ENCODE assay signal across 2 cellular contexts in the genomic region with DNA sequence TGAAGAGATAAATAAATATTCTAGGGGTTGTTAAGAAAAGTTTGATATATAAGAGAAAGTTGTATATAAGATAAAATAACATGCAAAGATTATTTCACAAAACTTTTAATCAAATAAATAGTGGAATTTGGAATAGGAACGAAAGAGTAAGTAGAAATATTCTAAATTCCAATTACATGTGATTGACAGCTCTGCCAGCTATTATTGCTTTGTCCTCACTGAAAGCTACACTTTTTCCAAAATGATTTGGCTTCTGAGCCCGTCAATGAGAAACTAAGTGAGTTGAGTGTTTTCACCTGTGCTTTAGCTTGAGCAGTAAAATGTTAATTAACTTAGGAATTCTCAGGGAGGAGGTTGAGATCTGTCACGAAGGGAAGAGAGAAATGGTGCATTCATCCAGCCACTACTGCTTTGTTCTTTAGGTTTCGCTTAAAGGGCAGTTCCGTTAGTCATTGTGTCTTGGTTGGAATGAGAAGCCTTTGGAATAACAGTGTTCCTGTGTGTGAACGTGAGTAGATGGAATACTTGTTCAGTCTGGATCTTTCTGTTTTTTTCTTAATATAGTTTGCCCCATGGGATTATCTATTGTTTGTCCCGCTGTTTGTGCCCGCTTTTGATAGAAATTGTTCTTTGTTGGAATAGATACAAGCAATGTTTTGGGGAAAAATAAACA.
TF ChIP-seq lines count a peak whose summit lies in the region.

No MANE protein-coding gene starts in this region.

TF ChIP-seq in H1, 55 proteins besides CTCF, POLR2A, EP300 and RAD21:
- TF ChIP-seq, protein P1, sequence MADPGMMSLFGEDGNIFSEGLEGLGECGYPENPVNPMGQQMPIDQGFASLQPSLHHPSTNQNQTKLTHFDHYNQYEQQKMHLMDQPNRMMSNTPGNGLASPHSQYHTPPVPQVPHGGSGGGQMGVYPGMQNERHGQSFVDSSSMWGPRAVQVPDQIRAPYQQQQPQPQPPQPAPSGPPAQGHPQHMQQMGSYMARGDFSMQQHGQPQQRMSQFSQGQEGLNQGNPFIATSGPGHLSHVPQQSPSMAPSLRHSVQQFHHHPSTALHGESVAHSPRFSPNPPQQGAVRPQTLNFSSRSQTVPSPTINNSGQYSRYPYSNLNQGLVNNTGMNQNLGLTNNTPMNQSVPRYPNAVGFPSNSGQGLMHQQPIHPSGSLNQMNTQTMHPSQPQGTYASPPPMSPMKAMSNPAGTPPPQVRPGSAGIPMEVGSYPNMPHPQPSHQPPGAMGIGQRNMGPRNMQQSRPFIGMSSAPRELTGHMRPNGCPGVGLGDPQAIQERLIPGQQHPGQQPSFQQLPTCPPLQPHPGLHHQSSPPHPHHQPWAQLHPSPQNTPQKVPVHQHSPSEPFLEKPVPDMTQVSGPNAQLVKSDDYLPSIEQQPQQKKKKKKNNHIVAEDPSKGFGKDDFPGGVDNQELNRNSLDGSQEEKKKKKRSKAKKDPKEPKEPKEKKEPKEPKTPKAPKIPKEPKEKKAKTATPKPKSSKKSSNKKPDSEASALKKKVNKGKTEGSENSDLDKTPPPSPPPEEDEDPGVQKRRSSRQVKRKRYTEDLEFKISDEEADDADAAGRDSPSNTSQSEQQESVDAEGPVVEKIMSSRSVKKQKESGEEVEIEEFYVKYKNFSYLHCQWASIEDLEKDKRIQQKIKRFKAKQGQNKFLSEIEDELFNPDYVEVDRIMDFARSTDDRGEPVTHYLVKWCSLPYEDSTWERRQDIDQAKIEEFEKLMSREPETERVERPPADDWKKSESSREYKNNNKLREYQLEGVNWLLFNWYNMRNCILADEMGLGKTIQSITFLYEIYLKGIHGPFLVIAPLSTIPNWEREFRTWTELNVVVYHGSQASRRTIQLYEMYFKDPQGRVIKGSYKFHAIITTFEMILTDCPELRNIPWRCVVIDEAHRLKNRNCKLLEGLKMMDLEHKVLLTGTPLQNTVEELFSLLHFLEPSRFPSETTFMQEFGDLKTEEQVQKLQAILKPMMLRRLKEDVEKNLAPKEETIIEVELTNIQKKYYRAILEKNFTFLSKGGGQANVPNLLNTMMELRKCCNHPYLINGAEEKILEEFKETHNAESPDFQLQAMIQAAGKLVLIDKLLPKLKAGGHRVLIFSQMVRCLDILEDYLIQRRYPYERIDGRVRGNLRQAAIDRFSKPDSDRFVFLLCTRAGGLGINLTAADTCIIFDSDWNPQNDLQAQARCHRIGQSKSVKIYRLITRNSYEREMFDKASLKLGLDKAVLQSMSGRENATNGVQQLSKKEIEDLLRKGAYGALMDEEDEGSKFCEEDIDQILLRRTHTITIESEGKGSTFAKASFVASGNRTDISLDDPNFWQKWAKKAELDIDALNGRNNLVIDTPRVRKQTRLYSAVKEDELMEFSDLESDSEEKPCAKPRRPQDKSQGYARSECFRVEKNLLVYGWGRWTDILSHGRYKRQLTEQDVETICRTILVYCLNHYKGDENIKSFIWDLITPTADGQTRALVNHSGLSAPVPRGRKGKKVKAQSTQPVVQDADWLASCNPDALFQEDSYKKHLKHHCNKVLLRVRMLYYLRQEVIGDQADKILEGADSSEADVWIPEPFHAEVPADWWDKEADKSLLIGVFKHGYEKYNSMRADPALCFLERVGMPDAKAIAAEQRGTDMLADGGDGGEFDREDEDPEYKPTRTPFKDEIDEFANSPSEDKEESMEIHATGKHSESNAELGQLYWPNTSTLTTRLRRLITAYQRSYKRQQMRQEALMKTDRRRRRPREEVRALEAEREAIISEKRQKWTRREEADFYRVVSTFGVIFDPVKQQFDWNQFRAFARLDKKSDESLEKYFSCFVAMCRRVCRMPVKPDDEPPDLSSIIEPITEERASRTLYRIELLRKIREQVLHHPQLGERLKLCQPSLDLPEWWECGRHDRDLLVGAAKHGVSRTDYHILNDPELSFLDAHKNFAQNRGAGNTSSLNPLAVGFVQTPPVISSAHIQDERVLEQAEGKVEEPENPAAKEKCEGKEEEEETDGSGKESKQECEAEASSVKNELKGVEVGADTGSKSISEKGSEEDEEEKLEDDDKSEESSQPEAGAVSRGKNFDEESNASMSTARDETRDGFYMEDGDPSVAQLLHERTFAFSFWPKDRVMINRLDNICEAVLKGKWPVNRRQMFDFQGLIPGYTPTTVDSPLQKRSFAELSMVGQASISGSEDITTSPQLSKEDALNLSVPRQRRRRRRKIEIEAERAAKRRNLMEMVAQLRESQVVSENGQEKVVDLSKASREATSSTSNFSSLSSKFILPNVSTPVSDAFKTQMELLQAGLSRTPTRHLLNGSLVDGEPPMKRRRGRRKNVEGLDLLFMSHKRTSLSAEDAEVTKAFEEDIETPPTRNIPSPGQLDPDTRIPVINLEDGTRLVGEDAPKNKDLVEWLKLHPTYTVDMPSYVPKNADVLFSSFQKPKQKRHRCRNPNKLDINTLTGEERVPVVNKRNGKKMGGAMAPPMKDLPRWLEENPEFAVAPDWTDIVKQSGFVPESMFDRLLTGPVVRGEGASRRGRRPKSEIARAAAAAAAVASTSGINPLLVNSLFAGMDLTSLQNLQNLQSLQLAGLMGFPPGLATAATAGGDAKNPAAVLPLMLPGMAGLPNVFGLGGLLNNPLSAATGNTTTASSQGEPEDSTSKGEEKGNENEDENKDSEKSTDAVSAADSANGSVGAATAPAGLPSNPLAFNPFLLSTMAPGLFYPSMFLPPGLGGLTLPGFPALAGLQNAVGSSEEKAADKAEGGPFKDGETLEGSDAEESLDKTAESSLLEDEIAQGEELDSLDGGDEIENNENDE (IDR thresholded peaks at IDR 0.05; ENCODE audit: insufficient replicate concordance, low read length), result no peak
- TF ChIP-seq MAFK (IDR thresholded peaks at IDR 0.05; ENCODE audit: low read depth, low read length), result no peak
- TF ChIP-seq TAF7 (optimal IDR thresholded peaks at IDR 0.05; ENCODE audit: borderline replicate concordance, low read depth, low read length), result peak; percentile 20
- no peak for TF ChIP-seq CEBPB (IDR thresholded peaks at IDR 0.05; ENCODE audit: low read depth, low read length)
- TF ChIP-seq GABPA (IDR thresholded peaks at IDR 0.05; ENCODE audit: borderline replicate concordance, insufficient read depth, low read length), result no peak

TF ChIP-seq in HepG2, 621 proteins besides CTCF, POLR2A, EP300 and RAD21:
- no peak for TF ChIP-seq ZNF33A (CRISPR knock-in tag; IDR thresholded peaks at IDR 0.05; ENCODE audit: borderline replicate concordance)
- TF ChIP-seq ZNF644 (CRISPR knock-in tag; IDR thresholded peaks at IDR 0.05; ENCODE audit: low read depth), result no peak
- TF ChIP-seq, protein P2, sequence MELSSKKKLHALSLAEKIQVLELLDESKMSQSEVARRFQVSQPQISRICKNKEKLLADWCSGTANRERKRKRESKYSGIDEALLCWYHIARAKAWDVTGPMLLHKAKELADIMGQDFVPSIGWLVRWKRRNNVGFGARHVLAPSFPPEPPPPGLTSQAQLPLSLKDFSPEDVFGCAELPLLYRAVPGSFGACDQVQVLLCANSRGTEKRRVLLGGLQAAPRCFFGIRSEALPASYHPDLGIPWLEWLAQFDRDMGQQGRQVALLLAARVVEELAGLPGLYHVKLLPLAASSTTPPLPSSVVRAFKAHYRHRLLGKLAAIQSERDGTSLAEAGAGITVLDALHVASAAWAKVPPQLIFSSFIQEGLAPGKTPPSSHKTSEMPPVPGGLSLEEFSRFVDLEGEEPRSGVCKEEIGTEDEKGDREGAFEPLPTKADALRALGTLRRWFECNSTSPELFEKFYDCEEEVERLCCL (CRISPR knock-in tag; IDR thresholded peaks at IDR 0.05; ENCODE audit: borderline replicate concordance), result no peak
- TF ChIP-seq, protein P3, sequence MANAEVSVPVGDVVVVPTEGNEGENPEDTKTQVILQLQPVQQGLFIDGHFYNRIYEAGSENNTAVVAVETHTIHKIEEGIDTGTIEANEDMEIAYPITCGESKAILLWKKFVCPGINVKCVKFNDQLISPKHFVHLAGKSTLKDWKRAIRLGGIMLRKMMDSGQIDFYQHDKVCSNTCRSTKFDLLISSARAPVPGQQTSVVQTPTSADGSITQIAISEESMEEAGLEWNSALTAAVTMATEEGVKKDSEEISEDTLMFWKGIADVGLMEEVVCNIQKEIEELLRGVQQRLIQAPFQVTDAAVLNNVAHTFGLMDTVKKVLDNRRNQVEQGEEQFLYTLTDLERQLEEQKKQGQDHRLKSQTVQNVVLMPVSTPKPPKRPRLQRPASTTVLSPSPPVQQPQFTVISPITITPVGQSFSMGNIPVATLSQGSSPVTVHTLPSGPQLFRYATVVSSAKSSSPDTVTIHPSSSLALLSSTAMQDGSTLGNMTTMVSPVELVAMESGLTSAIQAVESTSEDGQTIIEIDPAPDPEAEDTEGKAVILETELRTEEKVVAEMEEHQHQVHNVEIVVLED (CRISPR knock-in tag; IDR thresholded peaks at IDR 0.05; ENCODE audit: borderline replicate concordance), result no peak
- TF ChIP-seq, protein P4, sequence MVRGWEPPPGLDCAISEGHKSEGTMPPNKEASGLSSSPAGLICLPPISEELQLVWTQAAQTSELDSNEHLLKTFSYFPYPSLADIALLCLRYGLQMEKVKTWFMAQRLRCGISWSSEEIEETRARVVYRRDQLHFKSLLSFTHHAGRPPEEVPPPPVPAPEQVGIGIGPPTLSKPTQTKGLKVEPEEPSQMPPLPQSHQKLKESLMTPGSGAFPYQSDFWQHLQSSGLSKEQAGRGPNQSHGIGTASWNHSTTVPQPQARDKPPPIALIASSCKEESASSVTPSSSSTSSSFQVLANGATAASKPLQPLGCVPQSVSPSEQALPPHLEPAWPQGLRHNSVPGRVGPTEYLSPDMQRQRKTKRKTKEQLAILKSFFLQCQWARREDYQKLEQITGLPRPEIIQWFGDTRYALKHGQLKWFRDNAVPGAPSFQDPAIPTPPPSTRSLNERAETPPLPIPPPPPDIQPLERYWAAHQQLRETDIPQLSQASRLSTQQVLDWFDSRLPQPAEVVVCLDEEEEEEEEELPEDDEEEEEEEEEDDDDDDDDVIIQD (CRISPR knock-in tag; IDR thresholded peaks at IDR 0.05; ENCODE audit: low read depth), result no peak
- TF ChIP-seq, protein P5, sequence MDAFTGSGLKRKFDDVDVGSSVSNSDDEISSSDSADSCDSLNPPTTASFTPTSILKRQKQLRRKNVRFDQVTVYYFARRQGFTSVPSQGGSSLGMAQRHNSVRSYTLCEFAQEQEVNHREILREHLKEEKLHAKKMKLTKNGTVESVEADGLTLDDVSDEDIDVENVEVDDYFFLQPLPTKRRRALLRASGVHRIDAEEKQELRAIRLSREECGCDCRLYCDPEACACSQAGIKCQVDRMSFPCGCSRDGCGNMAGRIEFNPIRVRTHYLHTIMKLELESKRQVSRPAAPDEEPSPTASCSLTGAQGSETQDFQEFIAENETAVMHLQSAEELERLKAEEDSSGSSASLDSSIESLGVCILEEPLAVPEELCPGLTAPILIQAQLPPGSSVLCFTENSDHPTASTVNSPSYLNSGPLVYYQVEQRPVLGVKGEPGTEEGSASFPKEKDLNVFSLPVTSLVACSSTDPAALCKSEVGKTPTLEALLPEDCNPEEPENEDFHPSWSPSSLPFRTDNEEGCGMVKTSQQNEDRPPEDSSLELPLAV (CRISPR knock-in tag; conservative IDR thresholded peaks at IDR 0.05; ENCODE audit: low read depth), result no peak
- no peak for TF ChIP-seq ETV5 (CRISPR knock-in tag; IDR thresholded peaks at IDR 0.05; ENCODE audit: borderline replicate concordance)
- no peak for TF ChIP-seq NCOA5 (CRISPR knock-in tag; IDR thresholded peaks at IDR 0.05)
